Comparison of ENCODE assay signal across 17 cellular contexts in genomic region chr10:2936816-2937215, GRCh38.
"Had no signal": no experiment of that assay in that cellular context is flagged by ENCODE, and none has a peak within 500 bp of the region (broad histone marks: within the 10 kb centered on the region; RNA-seq: fewer than 3 reads in every experiment).

No MANE protein-coding gene starts in this region.

- H3K4me3 ChIP-seq: tibial artery had no signal

- FAIRE-seq: urothelium cell line had no signal

- DNase-seq: activated CD4-positive, alpha-beta memory T cell treated with anti-CD3 and anti-CD28 coated beads for 36 hours; activated CD4-positive, alpha-beta T cell treated with anti-CD3 and anti-CD28 coated beads for 36 hours; activated effector memory CD4-positive, alpha-beta T cell treated with anti-CD3 and anti-CD28 coated beads, Interleukin-2, amount 50 U/mL, for 16 hours; activated T-cell treated with anti-CD3 and anti-CD28 coated beads, Interleukin-2, amount 50 U/mL, for 24 hours; amygdala; cerebellar nuclear complex; dermis blood vessel endothelial cell; effector memory CD8-positive, alpha-beta T cell; naive B cell; stimulated activated CD4-positive, alpha-beta T cell treated with anti-CD3 and anti-CD28 coated beads, Interleukin-15, amount 100 ng/mL, for 24 hours; stimulated activated CD4-positive, alpha-beta T cell treated with anti-CD3 and anti-CD28 coated beads, Interleukin-4, amount 100 ng/mL, for 1 hour; stimulated activated naive B cell treated with anti-CD40 and anti-IgM and Interleukin-4, amounts not matched to agents 10 μg/mL and 1 μg/mL and 100 μg/mL, for 72 hours; T-helper 2 cell; tibial artery had no signal

- H3K9me3 ChIP-seq: tibial artery had no signal

- ATAC-seq: activated CD4-positive, alpha-beta T cell treated with anti-CD3 and anti-CD28 coated beads for 36 hours; activated naive CD4-positive, alpha-beta T cell treated with anti-CD3 and anti-CD28 coated beads, Interleukin-2, amount 50 U/mL, for 72 hours; effector memory CD8-positive, alpha-beta T cell; stimulated activated naive B cell treated with anti-CD40 and anti-IgM and Interleukin-4, amounts not matched to agents 10 μg/mL and 1 μg/mL and 100 μg/mL, for 72 hours had no signal

- H3K36me3 ChIP-seq: tibial artery had no signal

- H3K27ac ChIP-seq: parathyroid adenoma, tibial artery had no signal

- H3K4me1 ChIP-seq: parathyroid adenoma, tibial artery had no signal

- H3K9ac ChIP-seq: parathyroid adenoma had no signal

- H3K27ac Mint-ChIP-seq: activated CD4-positive, alpha-beta memory T cell treated with anti-CD3 and anti-CD28 coated beads for 36 hours; activated CD4-positive, alpha-beta T cell treated with anti-CD3 and anti-CD28 coated beads for 36 hours; activated naive CD4-positive, alpha-beta T cell treated with anti-CD3 and anti-CD28 coated beads, Interleukin-2, amount 50 U/mL, for 72 hours; activated T-cell treated with anti-CD3 and anti-CD28 coated beads, Interleukin-2, amount 50 U/mL, for 24 hours; effector memory CD8-positive, alpha-beta T cell; naive B cell; stimulated activated naive B cell treated with anti-CD40 and anti-IgM and Interleukin-4, amounts not matched to agents 10 μg/mL and 1 μg/mL and 100 μg/mL, for 72 hours had no signal

- H3K36me3 Mint-ChIP-seq: activated CD4-positive, alpha-beta memory T cell treated with anti-CD3 and anti-CD28 coated beads for 36 hours; activated naive CD4-positive, alpha-beta T cell treated with anti-CD3 and anti-CD28 coated beads, Interleukin-2, amount 50 U/mL, for 72 hours; naive B cell had no signal

- H2AFZ ChIP-seq: parathyroid adenoma had no signal

- H3K4me1 Mint-ChIP-seq: activated CD4-positive, alpha-beta T cell treated with anti-CD3 and anti-CD28 coated beads for 36 hours had no signal

- H3K4me3 Mint-ChIP-seq: activated CD4-positive, alpha-beta memory T cell treated with anti-CD3 and anti-CD28 coated beads for 36 hours; activated CD4-positive, alpha-beta T cell treated with anti-CD3 and anti-CD28 coated beads for 36 hours; activated T-cell treated with anti-CD3 and anti-CD28 coated beads, Interleukin-2, amount 50 U/mL, for 24 hours; effector memory CD8-positive, alpha-beta T cell; naive B cell; stimulated activated naive B cell treated with anti-CD40 and anti-IgM and Interleukin-4, amounts not matched to agents 10 μg/mL and 1 μg/mL and 100 μg/mL, for 72 hours had no signal

- H3K9me3 Mint-ChIP-seq: activated CD4-positive, alpha-beta memory T cell treated with anti-CD3 and anti-CD28 coated beads for 36 hours; activated naive CD4-positive, alpha-beta T cell treated with anti-CD3 and anti-CD28 coated beads, Interleukin-2, amount 50 U/mL, for 72 hours; activated T-cell treated with anti-CD3 and anti-CD28 coated beads, Interleukin-2, amount 50 U/mL, for 24 hours; effector memory CD8-positive, alpha-beta T cell; naive B cell; stimulated activated naive B cell treated with anti-CD40 and anti-IgM and Interleukin-4, amounts not matched to agents 10 μg/mL and 1 μg/mL and 100 μg/mL, for 72 hours had no signal

- H3K79me2 ChIP-seq: parathyroid adenoma had no signal
